In the genomic region with DNA sequence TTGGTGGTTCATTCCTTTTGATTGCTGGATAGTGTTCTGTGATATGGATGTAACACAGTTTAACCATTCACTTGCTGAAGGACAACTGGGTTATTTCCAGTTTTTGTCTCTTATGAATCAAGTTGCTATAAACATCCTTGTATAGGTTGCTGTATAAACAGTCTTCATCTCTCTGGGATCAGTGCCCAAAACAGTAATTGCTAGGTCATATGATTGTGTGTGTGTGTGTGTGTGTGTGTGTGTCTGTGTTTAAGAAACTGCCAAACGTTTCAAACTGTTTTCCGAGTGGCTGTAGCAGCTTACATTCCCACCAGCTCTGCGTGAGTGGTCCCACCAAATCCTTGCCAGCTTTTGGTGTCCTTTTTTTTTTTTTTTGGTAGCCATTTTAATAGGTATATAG, we compare ENCODE assay signal across 24 cellular contexts.
"Had no signal": no experiment of that assay in that cellular context is flagged by ENCODE, and none has a peak within 500 bp of the region (broad histone marks: within the 10 kb centered on the region; RNA-seq: fewer than 3 reads in every experiment).

No MANE protein-coding gene starts in this region.

- H3K36me3 ChIP-seq: esophagus muscularis mucosa, gastrocnemius medialis, heart right ventricle, neural progenitor cell, ovary, right atrium auricular region, sigmoid colon, tibial nerve had no signal

- H3K27me3 Mint-ChIP-seq: dendritic cell treated with granulocyte-macrophage colony-stimulating factor and Interleukin-4, amounts not matched to agents 40 ng/mL and 50 ng/mL, for 4 days; natural killer cell treated with Interleukin-12 subunit alpha and Interleukin-12 subunit beta and Interleukin-15 and Interleukin-18, amount 100 ng/mL, for 72 hours; stimulated activated naive B cell treated with anti-CD40 and anti-IgM and Interleukin-4, amounts not matched to agents 10 μg/mL and 1 μg/mL and 100 μg/mL, for 72 hours had no signal

- H3K4me3 ChIP-seq: esophagus muscularis mucosa, gastrocnemius medialis, heart right ventricle, neural progenitor cell, ovary, right atrium auricular region, sigmoid colon, skin epidermis, tibial nerve had no signal

- H3K27ac Mint-ChIP-seq: dendritic cell treated with granulocyte-macrophage colony-stimulating factor and Interleukin-4, amounts not matched to agents 40 ng/mL and 50 ng/mL, for 4 days; effector memory CD8-positive, alpha-beta T cell; memory B cell; mesothelial cell of epicardium; natural killer cell treated with Interleukin-12 subunit alpha and Interleukin-12 subunit beta and Interleukin-15 and Interleukin-18, amount 100 ng/mL, for 72 hours; neural progenitor cell; stimulated activated naive B cell treated with anti-CD40 and anti-IgM and Interleukin-4, amounts not matched to agents 10 μg/mL and 1 μg/mL and 100 μg/mL, for 72 hours; stimulated activated naive CD8-positive, alpha-beta T cell treated with anti-CD3 and anti-CD28 coated beads, Interleukin-15, amount 100 ng/mL, for 72 hours had no signal

- H3K9me3 ChIP-seq: ovary, sigmoid colon, testis had no signal

- H3K27ac ChIP-seq: epithelial cell of prostate, esophagus muscularis mucosa, gastrocnemius medialis, heart right ventricle, neural progenitor cell, ovary, right atrium auricular region, sigmoid colon, skin epidermis, testis, tibial nerve had no signal

- H3K4me1 Mint-ChIP-seq: memory B cell; mesothelial cell of epicardium; neural progenitor cell; stimulated activated naive B cell treated with anti-CD40 and anti-IgM and Interleukin-4, amounts not matched to agents 10 μg/mL and 1 μg/mL and 100 μg/mL, for 72 hours; stimulated activated naive CD8-positive, alpha-beta T cell treated with anti-CD3 and anti-CD28 coated beads, Interleukin-15, amount 100 ng/mL, for 72 hours had no signal

- ATAC-seq: effector memory CD8-positive, alpha-beta T cell; gastrocnemius medialis; heart right ventricle; left lobe of liver; natural killer cell treated with Interleukin-12 subunit alpha and Interleukin-12 subunit beta and Interleukin-15 and Interleukin-18, amount 100 ng/mL, for 72 hours; stimulated activated naive B cell treated with anti-CD40 and anti-IgM and Interleukin-4, amounts not matched to agents 10 μg/mL and 1 μg/mL and 100 μg/mL, for 72 hours; stimulated activated naive CD8-positive, alpha-beta T cell treated with anti-CD3 and anti-CD28 coated beads, Interleukin-15, amount 100 ng/mL, for 72 hours had no signal

- DNase-seq: effector memory CD8-positive, alpha-beta T cell; gastrocnemius medialis; heart right ventricle; hypothalamus; kidney glomerular epithelial cell; nucleus accumbens; ovary; sigmoid colon; stimulated activated CD4-positive, alpha-beta T cell treated with anti-CD3 and anti-CD28 coated beads, Interleukin-2, amount 100 ng/mL, for 24 hours; stimulated activated CD4-positive, alpha-beta T cell treated with anti-CD3 and anti-CD28 coated beads, Interleukin-4, amount 100 ng/mL, for 4 hours; stimulated activated naive B cell treated with anti-CD40 and anti-IgM and Interleukin-4, amounts not matched to agents 10 μg/mL and 1 μg/mL and 100 μg/mL, for 72 hours; stimulated activated naive CD8-positive, alpha-beta T cell treated with anti-CD3 and anti-CD28 coated beads, Interleukin-15, amount 100 ng/mL, for 72 hours; testis had no signal

- H3K4me3 Mint-ChIP-seq: dendritic cell treated with granulocyte-macrophage colony-stimulating factor and Interleukin-4, amounts not matched to agents 40 ng/mL and 50 ng/mL, for 4 days; effector memory CD8-positive, alpha-beta T cell; memory B cell; mesothelial cell of epicardium; natural killer cell treated with Interleukin-12 subunit alpha and Interleukin-12 subunit beta and Interleukin-15 and Interleukin-18, amount 100 ng/mL, for 72 hours; neural progenitor cell; stimulated activated naive B cell treated with anti-CD40 and anti-IgM and Interleukin-4, amounts not matched to agents 10 μg/mL and 1 μg/mL and 100 μg/mL, for 72 hours; stimulated activated naive CD8-positive, alpha-beta T cell treated with anti-CD3 and anti-CD28 coated beads, Interleukin-15, amount 100 ng/mL, for 72 hours had no signal

- H3K27me3 ChIP-seq: esophagus muscularis mucosa, gastrocnemius medialis, neural progenitor cell, ovary, right atrium auricular region, sigmoid colon, testis, tibial nerve had no signal

- H3K36me3 Mint-ChIP-seq: memory B cell; mesothelial cell of epicardium; natural killer cell treated with Interleukin-12 subunit alpha and Interleukin-12 subunit beta and Interleukin-15 and Interleukin-18, amount 100 ng/mL, for 72 hours; neural progenitor cell; stimulated activated naive B cell treated with anti-CD40 and anti-IgM and Interleukin-4, amounts not matched to agents 10 μg/mL and 1 μg/mL and 100 μg/mL, for 72 hours had no signal

- H3K4me1 ChIP-seq: esophagus muscularis mucosa, gastrocnemius medialis, heart right ventricle, neural progenitor cell, right atrium auricular region, sigmoid colon, testis, tibial nerve had no signal
